ENCODE assay signal across 1 cellular context in genomic region chr10:31147220-31147608, GRCh38.
TF ChIP-seq lines count a peak whose summit lies in the region.

No MANE protein-coding gene starts in this region.

TF ChIP-seq in WTC11, 78 proteins besides CTCF, POLR2A, EP300 and RAD21 (continued from another document):
- TF ChIP-seq USF2 (CRISPR knock-in tag; IDR thresholded peaks at IDR 0.05) (no peak), ESRRA (CRISPR knock-in tag; IDR thresholded peaks at IDR 0.05; ENCODE audit: borderline replicate concordance) (no peak), NR2C2 (CRISPR knock-in tag; IDR thresholded peaks at IDR 0.05) (no peak), ZBTB43 (CRISPR knock-in tag; IDR thresholded peaks at IDR 0.05) (no peak), TEAD1 (CRISPR knock-in tag; IDR thresholded peaks at IDR 0.05) (no peak)
